ENCODE assay signal across 8 cellular contexts in the genomic region with DNA sequence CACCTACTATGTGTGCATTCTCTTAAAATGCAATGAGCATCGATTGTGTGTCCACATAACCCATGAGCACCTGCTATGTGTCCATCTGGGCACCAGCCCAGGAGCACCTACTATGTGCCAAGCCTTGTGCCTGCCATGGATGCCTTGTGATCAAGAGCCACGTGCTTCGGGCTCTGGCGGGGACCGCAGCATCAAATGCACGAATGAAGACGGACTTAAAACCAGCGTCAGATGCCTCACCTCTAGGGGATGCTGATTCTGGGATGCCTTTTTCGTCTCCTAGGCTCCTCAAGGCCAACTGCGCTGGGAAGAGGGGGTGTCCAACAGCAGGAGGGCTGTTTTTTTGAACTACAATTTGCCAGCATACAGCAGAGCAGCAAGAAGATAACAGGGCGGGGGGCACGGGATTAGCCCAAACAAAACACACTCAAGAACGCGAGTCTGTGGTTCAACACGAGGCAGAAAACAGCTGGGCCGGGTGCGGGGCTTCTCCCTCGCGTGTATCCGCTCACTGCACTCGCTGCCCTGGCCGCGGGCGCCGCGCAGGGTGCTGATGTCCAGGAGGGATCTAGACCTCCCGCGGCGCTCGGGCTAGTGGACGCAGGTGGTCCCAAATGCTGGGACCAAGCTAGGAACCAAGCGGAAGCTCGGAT. TPM values are rescaled to one million over a fixed set of nuclear protein-coding genes. Genes with fewer than 3 reads are reported as not detected.
DNase-seq lines count a peak whose midpoint lies in the region; ATAC-seq and TF ChIP-seq lines count a peak whose summit lies in the region.

No MANE protein-coding gene starts in this region.

- peak overlapping the region; percentile 62 to 81 for H3K4me3 ChIP-seq in mesenchymal stem cell (ENCODE audit: insufficient read depth in 1 of 2, low read depth in 1 of 2, low read length in 2 of 2)
- peak overlapping the region; percentile 48 to 63 for H3K4me3 ChIP-seq in uterus

- peak overlapping the region in 1 of 2 experiments; percentile 79 for H3K14ac ChIP-seq in mesenchymal stem cell (ENCODE audit: low read length in 2 of 2)

- H3K23ac ChIP-seq in mesenchymal stem cell (ENCODE audit: low read length in 2 of 2): peak overlapping the region in 1 of 2 experiments; percentile 85

- H3K4ac ChIP-seq in mesenchymal stem cell (ENCODE audit: low read depth in 1 of 2, low read length in 2 of 2): peak overlapping the region; percentile 90 to 92

- H3K27ac ChIP-seq in mesenchymal stem cell (ENCODE audit: low read length, poor library complexity, severe bottlenecking): peak overlapping the region; percentile 81
- peak overlapping the region; percentile 90 to 96 for H3K27ac ChIP-seq in uterus

- no peak for ATAC-seq in HG02970 (IDR thresholded peaks at IDR 0.05; ENCODE audit: low FRiP score, unreplicated experiment)

- peak overlapping the region; percentile 88 for H2AK5ac ChIP-seq in mesenchymal stem cell (ENCODE audit: low read length, severe bottlenecking)

- peak overlapping the region; percentile 95 for H3K4me2 ChIP-seq in mesenchymal stem cell (ENCODE audit: low read length, poor library complexity, severe bottlenecking)

- H2AFZ ChIP-seq in mesenchymal stem cell (ENCODE audit: low read depth, low read length): peak overlapping the region; percentile 83

- intact Hi-C loops in uterus (cut with DNase I; ENCODE audit: low total_unique reads): no loop called here

- H3K9me3 ChIP-seq in mesenchymal stem cell (ENCODE audit: control insufficient read depth, low read length) (no peaks in the 10 kb centered on the region), uterus (no peaks in the 10 kb centered on the region)

- peak overlapping the region; percentile 97 for H2BK15ac ChIP-seq in mesenchymal stem cell (ENCODE audit: low read depth, poor library complexity, severe bottlenecking)

- H3K18ac ChIP-seq in mesenchymal stem cell (ENCODE audit: low read depth in 1 of 2, low read length in 2 of 2): peak overlapping the region; percentile 96 to 98

- H3K4me1 ChIP-seq in mesenchymal stem cell (ENCODE audit: control insufficient read depth, insufficient read depth, low read depth, low read length) (peaks cover 52% of the 10 kb centered on the region), uterus (peaks cover 0 to 18% of the 10 kb centered on the region in 2 donors)

- H3K27me3 ChIP-seq in mesenchymal stem cell (ENCODE audit: control insufficient read depth in 1 of 2, insufficient read depth in 1 of 2, low read length in 2 of 2): no peaks in the 10 kb centered on the region
- no peaks in the 10 kb centered on the region for H3K27me3 ChIP-seq in uterus

- TF ChIP-seq CTCF in uterus (IDR thresholded peaks at IDR 0.05): no peak

- H4K8ac ChIP-seq in mesenchymal stem cell (ENCODE audit: low read length): peak overlapping the region; percentile 92

- no peak for TF ChIP-seq POLR2A in uterus (IDR thresholded peaks at IDR 0.05)

- peak overlapping the region; percentile 89 for H2BK5ac ChIP-seq in mesenchymal stem cell (ENCODE audit: low read depth, low read length, poor library complexity, severe bottlenecking)

- DNase-seq in stimulated activated CD4-positive, alpha-beta T cell treated with anti-CD3 and anti-CD28 coated beads, Interleukin-15, amount 100 ng/mL, for 24 hours: peak; percentile 44
- no peak for DNase-seq in stimulated activated CD4-positive, alpha-beta T cell treated with anti-CD3 and anti-CD28 coated beads, Interleukin-2, amount 100 ng/mL, for 24 hours
- DNase-seq in RPMI7951 (ENCODE audit: low read depth): peak; percentile 45
- DNase-seq in cerebellar cortex (ENCODE audit: low spot score): peak; percentile 59
- DNase-seq in mesenchymal stem cell: peak; percentile 75
- no peak for DNase-seq in uterus
- DNase-seq in germinal center (ENCODE audit: low spot score): no peak

- H3K79me1 ChIP-seq in mesenchymal stem cell (replicated peaks; ENCODE audit: low read length, poor library complexity, severe bottlenecking): no peaks in the 10 kb centered on the region

- H3K36me3 ChIP-seq in mesenchymal stem cell (ENCODE audit: control insufficient read depth in 1 of 2, insufficient read depth in 2 of 2, low read depth in 1 of 2, low read length in 2 of 2): peaks cover 0 to 4% of the 10 kb centered on the region in 2 experiments
- no peaks in the 10 kb centered on the region for H3K36me3 ChIP-seq in uterus

- 4% methylated on average over 33 of the region's 33 CpGs for WGBS in mesenchymal stem cell

- peak overlapping the region; percentile 83 for H4K91ac ChIP-seq in mesenchymal stem cell (ENCODE audit: low read length)

- H2BK12ac ChIP-seq in mesenchymal stem cell (ENCODE audit: low read length in 2 of 2): peak overlapping the region; percentile 35 to 99

- H2BK120ac ChIP-seq in mesenchymal stem cell (ENCODE audit: low read depth, low read length): peak overlapping the region; percentile 90

- H3K9ac ChIP-seq in mesenchymal stem cell (ENCODE audit: low read length): peak overlapping the region; percentile 91

RNA-seq across cellular contexts. Expression of gene GLIS2, which starts 1.2 kb away (rescaled TPM):
- 0.24 and 0.49 TPM in 2 replicates for total RNA-seq in RPMI7951 (2014; rRNA removed; shearing (Covaris generic))
- 20.9 TPM for polyA plus RNA-seq in mesenchymal stem cell (2013, experiment 1 of 2)
- 19.9 TPM for polyA plus RNA-seq in mesenchymal stem cell (2013, experiment 2 of 2)
- 10 to 100 TPM in 1 of 4 donors, 1 to 10 TPM in 3; 2.9 to 55.8 (median 5.1) TPM for total RNA-seq in uterus

RNA-seq across cellular contexts. Expression of gene PAM16, which starts 36.5 kb away (rescaled TPM):
- total RNA-seq in RPMI7951 (2014; rRNA removed; shearing (Covaris generic)): 25.8 and 46.3 TPM in 2 replicates
- polyA plus RNA-seq in mesenchymal stem cell (2013, experiment 1 of 2): 39.3 TPM
- polyA plus RNA-seq in mesenchymal stem cell (2013, experiment 2 of 2): 43.3 TPM
- 100 to 1,000 TPM in 1 of 4 donors, 10 to 100 TPM in 2, 1 to 10 TPM in 1; 8.9 to 438 (median 35.3) TPM for total RNA-seq in uterus

RNA-seq across cellular contexts. Expression of gene TFAP4, which starts 41.8 kb away (rescaled TPM):
- 5.9 and 6.6 TPM in 2 replicates for total RNA-seq in RPMI7951 (2014; rRNA removed; shearing (Covaris generic))
- polyA plus RNA-seq in mesenchymal stem cell (2013, experiment 1 of 2): 6.0 TPM
- 5.8 TPM for polyA plus RNA-seq in mesenchymal stem cell (2013, experiment 2 of 2)
- total RNA-seq in uterus: 10 to 100 TPM in 2 of 4 donors, 1 to 10 TPM in 2; 2.1 to 18.7 (median 8.2) TPM

RNA-seq across cellular contexts. Expression of gene VASN, which starts 57.0 kb away (rescaled TPM):
- total RNA-seq in RPMI7951 (2014; rRNA removed; shearing (Covaris generic)): 23.1 and 28.3 TPM in 2 replicates
- 127 TPM for polyA plus RNA-seq in mesenchymal stem cell (2013, experiment 1 of 2)
- polyA plus RNA-seq in mesenchymal stem cell (2013, experiment 2 of 2): 127 TPM
- total RNA-seq in uterus: 10 to 100 TPM in 3 of 4 donors, 1 to 10 TPM in 1; 3.6 to 49.0 (median 19.9) TPM

Comparison
In these comparisons a context has a peak if more than half of its experiments do, and no peak if none do; other contexts are left out.
1. DNase-seq: peak in stimulated activated CD4-positive, alpha-beta T cell treated with anti-CD3 and anti-CD28 coated beads, Interleukin-15, amount 100 ng/mL, for 24 hours (single experiment), RPMI7951 (single experiment), cerebellar cortex (single experiment) and mesenchymal stem cell (single experiment); none in stimulated activated CD4-positive, alpha-beta T cell treated with anti-CD3 and anti-CD28 coated beads, Interleukin-2, amount 100 ng/mL, for 24 hours (0 of 2), uterus (0 of 2) and germinal center (single experiment).